In the genomic region with DNA sequence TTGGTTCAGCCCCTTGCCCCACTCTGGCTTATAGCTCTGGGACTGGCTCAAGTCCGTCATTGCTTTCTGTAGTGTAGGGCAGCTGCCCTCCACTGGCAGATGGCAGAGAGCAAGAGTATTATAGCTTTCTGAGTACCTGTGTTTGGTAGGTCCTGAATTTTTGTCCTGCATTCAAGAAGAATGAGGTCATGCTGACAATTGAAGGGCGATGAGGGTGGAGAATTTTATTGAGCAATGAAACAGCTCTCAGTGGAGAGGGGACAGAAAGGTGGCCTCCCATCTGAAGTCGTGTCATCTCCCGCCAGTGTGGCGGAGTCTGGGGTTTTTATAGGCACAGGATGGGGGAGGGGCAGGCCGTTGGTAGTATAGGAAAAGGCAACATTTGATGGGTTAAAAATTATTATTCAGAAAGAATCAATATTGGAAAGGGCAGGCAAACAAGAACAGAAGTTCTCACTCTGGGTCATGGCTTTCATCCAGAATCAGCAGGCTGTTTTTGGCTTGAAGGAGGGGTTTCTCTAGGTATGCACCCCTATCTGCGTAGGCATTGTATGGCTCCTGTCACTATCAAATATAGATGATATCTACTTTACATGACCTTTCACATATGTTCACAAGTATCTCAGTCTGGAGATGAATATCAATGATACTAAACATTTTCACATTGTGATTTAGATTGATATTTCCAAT, we compare ENCODE assay signal across 21 cellular contexts.
DNase-seq lines count a peak whose midpoint lies in the region; ATAC-seq, FAIRE-seq and TF ChIP-seq lines count a peak whose summit lies in the region.
"Had no signal": no experiment of that assay in that cellular context is flagged by ENCODE, and none has a peak within 500 bp of the region (broad histone marks: within the 10 kb centered on the region; RNA-seq: fewer than 3 reads in every experiment).

No MANE protein-coding gene starts in this region.

- ATAC-seq in WTC11 (peak; percentile 73), GM19395 (IDR thresholded peaks at IDR 0.05; ENCODE audit: unreplicated experiment) (no peak)
- ATAC-seq: A549; CD8-positive, alpha-beta T cell had no signal

- no peak overlapping the region for H3K23ac ChIP-seq in mesendoderm (ENCODE audit: low read length)

- POLR2A ChIA-PET in WTC11 (lab: Charles Lee), result no interaction called here

- H3K4me2 ChIP-seq in mesendoderm (ENCODE audit: low read length), result no peak overlapping the region
- H3K4me2 ChIP-seq: A549 had no signal

- no peak overlapping the region for H3K27ac Mint-ChIP-seq in WTC11
- H3K27ac Mint-ChIP-seq: CD8-positive, alpha-beta T cell had no signal

- no peaks in the 10 kb centered on the region for H3K27me3 Mint-ChIP-seq in WTC11 (ENCODE audit: low read depth)

- no peak overlapping the region for H4K5ac ChIP-seq in mesendoderm (ENCODE audit: low read length)

- H3K36me3 Mint-ChIP-seq in WTC11, result no peaks in the 10 kb centered on the region
- H3K36me3 Mint-ChIP-seq: CD8-positive, alpha-beta T cell had no signal

- no peaks in the 10 kb centered on the region; the same call in 1 of the 2 replicates for H3K9me3 Mint-ChIP-seq in WTC11

- CTCF ChIA-PET in WTC11 (lab: Charles Lee), result no interaction called here

- no peak overlapping the region for H3K27ac ChIP-seq in mesendoderm (ENCODE audit: low read depth, low read length)
- H3K27ac ChIP-seq: A549, C4-2B, HL-60 had no signal

- no peak overlapping the region for H3K56ac ChIP-seq in mesendoderm (ENCODE audit: low read length)

- no peaks in the 10 kb centered on the region for H3K79me1 ChIP-seq in mesendoderm (ENCODE audit: low read length)

- no peak overlapping the region for H3K4ac ChIP-seq in mesendoderm (ENCODE audit: low read depth, low read length)

- H3K4me3 ChIP-seq in mesendoderm (ENCODE audit: low read length), result no peak overlapping the region
- H3K4me3 ChIP-seq: A549, HAP-1 had no signal

- no peaks in the 10 kb centered on the region for H3K4me1 ChIP-seq in mesendoderm (ENCODE audit: control insufficient read depth, low read depth, low read length)
- H3K4me1 ChIP-seq: A549, BE2C, HAP-1 had no signal

- H2AK5ac ChIP-seq in mesendoderm (ENCODE audit: low read length), result no peak overlapping the region

- no peak overlapping the region for H4K8ac ChIP-seq in mesendoderm (ENCODE audit: low read depth, low read length)

- WGBS in mesendoderm (ENCODE audit: extremely low coverage, insufficient coverage, low lambda C conversion rate), result no CpG with 5 or more reads among the region's 7 CpGs

- no peak for FAIRE-seq in frontal cortex (lab: Jason Lieb, UNC)
- FAIRE-seq: A549, D721Med, GM12891 had no signal

- no peak overlapping the region for H3K4me3 Mint-ChIP-seq in WTC11
- H3K4me3 Mint-ChIP-seq: CD8-positive, alpha-beta T cell had no signal

- DNase-seq in WTC11 (ENCODE audit: low spot score), result no peak
- peak; percentile 10 for DNase-seq in kidney tubule cell (ENCODE audit: low spot score)
- DNase-seq in mesendoderm, result peak; percentile 70
- no peak for DNase-seq in frontal cortex (ENCODE audit: low spot score in 2 of 2)
- DNase-seq in NCI-H774 (lab: John Stamatoyannopoulos, UW), result no peak
- DNase-seq in HPDE6-E6E7 (ENCODE audit: extremely low spot score), result no peak
- DNase-seq: BE2C; CD8-positive, alpha-beta T cell; COR-L47; DMS153; DMS79 treated with DMSO at 0.1 percent for 48 hours; EL; GOT3; IMR-90 had no signal

- H2BK15ac ChIP-seq in mesendoderm (replicated peaks; ENCODE audit: low read depth), result no peak overlapping the region

- H3K79me2 ChIP-seq in mesendoderm (ENCODE audit: control insufficient read depth, insufficient read depth, low read length), result no peaks in the 10 kb centered on the region

- H3K27me3 ChIP-seq in mesendoderm (ENCODE audit: insufficient read depth, low read length, poor library complexity), result no peaks in the 10 kb centered on the region
- H3K27me3 ChIP-seq: BE2C had no signal

- H2BK120ac ChIP-seq in mesendoderm (ENCODE audit: low read depth, low read length), result no peak overlapping the region

- peaks cover 4% of the 10 kb centered on the region for H3K4me1 Mint-ChIP-seq in WTC11

- H3K36me3 ChIP-seq in mesendoderm (ENCODE audit: control insufficient read depth, insufficient read depth, low read length), result no peaks in the 10 kb centered on the region
- H3K36me3 ChIP-seq: BE2C, HAP-1 had no signal

- H2BK5ac ChIP-seq in mesendoderm (ENCODE audit: low read length), result no peak overlapping the region

- no peak for TF ChIP-seq CTCF in WTC11 (IDR thresholded peaks at IDR 0.05)

- H3K9ac ChIP-seq in mesendoderm (ENCODE audit: low read length), result no peak overlapping the region

- H3K18ac ChIP-seq in mesendoderm (ENCODE audit: low read length), result no peak overlapping the region

TF ChIP-seq in WTC11, 78 proteins besides CTCF, POLR2A, EP300 and RAD21 (continues in another document):
- TF ChIP-seq JUN (CRISPR knock-in tag; IDR thresholded peaks at IDR 0.05) (no peak), IRF2 (CRISPR knock-in tag; IDR thresholded peaks at IDR 0.05; ENCODE audit: borderline replicate concordance, low read depth) (no peak), RORB (CRISPR knock-in tag; IDR thresholded peaks at IDR 0.05) (no peak), PREB (CRISPR knock-in tag; IDR thresholded peaks at IDR 0.05; ENCODE audit: borderline replicate concordance) (no peak), ATF2 (CRISPR knock-in tag; IDR thresholded peaks at IDR 0.05; ENCODE audit: borderline replicate concordance, low read depth) (no peak), PRDM15 (CRISPR knock-in tag; IDR thresholded peaks at IDR 0.05) (no peak), GTF2I (CRISPR knock-in tag; conservative IDR thresholded peaks at IDR 0.05) (no peak), TEAD4 (CRISPR knock-in tag; IDR thresholded peaks at IDR 0.05) (no peak), CREM (CRISPR knock-in tag; IDR thresholded peaks at IDR 0.05) (no peak), ELF4 (CRISPR knock-in tag; IDR thresholded peaks at IDR 0.05; ENCODE audit: low read depth) (no peak)
- TF ChIP-seq, protein P1, sequence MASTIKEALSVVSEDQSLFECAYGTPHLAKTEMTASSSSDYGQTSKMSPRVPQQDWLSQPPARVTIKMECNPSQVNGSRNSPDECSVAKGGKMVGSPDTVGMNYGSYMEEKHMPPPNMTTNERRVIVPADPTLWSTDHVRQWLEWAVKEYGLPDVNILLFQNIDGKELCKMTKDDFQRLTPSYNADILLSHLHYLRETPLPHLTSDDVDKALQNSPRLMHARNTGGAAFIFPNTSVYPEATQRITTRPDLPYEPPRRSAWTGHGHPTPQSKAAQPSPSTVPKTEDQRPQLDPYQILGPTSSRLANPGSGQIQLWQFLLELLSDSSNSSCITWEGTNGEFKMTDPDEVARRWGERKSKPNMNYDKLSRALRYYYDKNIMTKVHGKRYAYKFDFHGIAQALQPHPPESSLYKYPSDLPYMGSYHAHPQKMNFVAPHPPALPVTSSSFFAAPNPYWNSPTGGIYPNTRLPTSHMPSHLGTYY (CRISPR knock-in tag; IDR thresholded peaks at IDR 0.05), result no peak

Comparison
In these comparisons a context has a peak if more than half of its experiments do, and no peak if none do; other contexts are left out.
1. DNase-seq: peak in kidney tubule cell (single experiment) and mesendoderm (single experiment); none in WTC11 (single experiment), frontal cortex (0 of 2), NCI-H774 (single experiment) and HPDE6-E6E7 (single experiment).